In genomic region chr1:226110249-226111108, GRCh38 we compare ENCODE assay signal across 8 cellular contexts. TPM values are rescaled to one million over a fixed set of nuclear protein-coding genes. Genes with fewer than 3 reads are reported as not detected.
A peak's percentile ranks its signal among the peaks of the same experiment; 100 is the strongest.
DNase-seq lines count a peak whose midpoint lies in the region; ATAC-seq and TF ChIP-seq lines count a peak whose summit lies in the region.

No MANE protein-coding gene starts in this region.

- H2AFZ ChIP-seq in DND-41 (ENCODE audit: low read depth, low read length) = peak overlapping the region; percentile 81

- H3K27me3 ChIP-seq in DND-41 (ENCODE audit: insufficient read depth, low read length, poor library complexity) (no peaks in the 10 kb centered on the region), HUES6 (ENCODE audit: control insufficient read depth, insufficient read depth, low read length) (peaks cover 13% of the 10 kb centered on the region), right atrium auricular region (no peaks in the 10 kb centered on the region), rectal smooth muscle tissue (ENCODE audit: control insufficient read depth, insufficient read depth, low read length) (no peaks in the 10 kb centered on the region)

- H3K27ac ChIP-seq in DND-41 (ENCODE audit: low read length) = peak overlapping the region; percentile 75
- peak overlapping the region; percentile 72; the same call in 1 of the 2 replicates for H3K27ac ChIP-seq in HUES6 (ENCODE audit: low read depth, low read length)
- peak overlapping the region; percentile 91 for H3K27ac ChIP-seq in angular gyrus (ENCODE audit: low read depth, low read length)
- peak overlapping the region; percentile 98 to 99 for H3K27ac ChIP-seq in right atrium auricular region
- peak overlapping the region; percentile 94 for H3K27ac ChIP-seq in rectal smooth muscle tissue (ENCODE audit: low read depth, low read length)

- H3K4me2 ChIP-seq in DND-41 (ENCODE audit: insufficient read depth, low read length) = peak overlapping the region; percentile 85

- no peaks in the 10 kb centered on the region for H3K79me2 ChIP-seq in DND-41 (ENCODE audit: insufficient read depth, low read length)

- TF ChIP-seq CTCF in DND-41 (IDR thresholded peaks at IDR 0.05; ENCODE audit: borderline replicate concordance, extremely low read depth, low read length, poor library complexity, severe bottlenecking) = no peak
- peak in 1 of 2 donors; percentile 17 for TF ChIP-seq CTCF in right atrium auricular region (IDR thresholded peaks at IDR 0.05)

- no peaks in the 10 kb centered on the region for H4K20me1 ChIP-seq in DND-41 (ENCODE audit: insufficient read depth, low read length)

- H3K9ac ChIP-seq in DND-41 (ENCODE audit: low read depth, low read length) (peak overlapping the region; percentile 91), HUES6 (ENCODE audit: low read length) (peak overlapping the region; percentile 65), rectal smooth muscle tissue (ENCODE audit: low read length) (peak overlapping the region; percentile 74)

- DNase-seq in DND-41 = peak; percentile 61
- peak; percentile 47 for DNase-seq in SKM-1 treated with dmso at 0.1 percent for 144 hours (lab: John Stamatoyannopoulos, UW; ENCODE audit: unreplicated experiment)
- DNase-seq in right atrium auricular region (ENCODE audit: low spot score) = peak; percentile 68
- DNase-seq in GOT3 (lab: John Stamatoyannopoulos, UW) = no peak

- H3K4me3 ChIP-seq in DND-41 (ENCODE audit: low read depth in 1 of 2, low read length in 2 of 2) (peak overlapping the region; percentile 62 to 87), HUES6 (ENCODE audit: low read depth, low read length) (peak overlapping the region; percentile 71), right atrium auricular region (peak overlapping the region; percentile 63 to 77), rectal smooth muscle tissue (ENCODE audit: low read length) (peak overlapping the region; percentile 80)

- H3K36me3 ChIP-seq in DND-41 (ENCODE audit: insufficient read depth, low read length) = no peaks in the 10 kb centered on the region
- no peaks in the 10 kb centered on the region for H3K36me3 ChIP-seq in HUES6 (ENCODE audit: control insufficient read depth, insufficient read depth, low read length)
- H3K36me3 ChIP-seq in right atrium auricular region = no peaks in the 10 kb centered on the region
- H3K36me3 ChIP-seq in rectal smooth muscle tissue (ENCODE audit: control insufficient read depth, insufficient read depth, low read length) = no peaks in the 10 kb centered on the region

- peaks cover 22% of the 10 kb centered on the region for H3K4me1 ChIP-seq in DND-41 (ENCODE audit: insufficient read depth, low read length)
- peaks cover 42% of the 10 kb centered on the region for H3K4me1 ChIP-seq in HUES6 (ENCODE audit: control insufficient read depth, insufficient read depth, low read length)
- H3K4me1 ChIP-seq in right atrium auricular region = peaks cover 0 to 28% of the 10 kb centered on the region in 2 donors
- H3K4me1 ChIP-seq in rectal smooth muscle tissue (ENCODE audit: control insufficient read depth, insufficient read depth, low read length) = peaks cover 12% of the 10 kb centered on the region

- ATAC-seq in DND-41 (ENCODE audit: insufficient read depth, low read depth) = peak; percentile 75
- peak; percentile 74 for ATAC-seq in GM21381 (IDR thresholded peaks at IDR 0.05; ENCODE audit: unreplicated experiment)

- H3K9me3 ChIP-seq in DND-41 (ENCODE audit: insufficient read depth, low read length, severe bottlenecking) (no peaks in the 10 kb centered on the region), HUES6 (ENCODE audit: control insufficient read depth, insufficient read depth, low read depth, low read length) (no peaks in the 10 kb centered on the region), right atrium auricular region (no peaks in the 10 kb centered on the region)

RNA-seq across cellular contexts. Expression of gene H3-3A, which starts 48.0 kb away (rescaled TPM):
- total RNA-seq in right atrium auricular region = 100 to 1,000 TPM; 244 to 279 TPM
